ENCODE assay signal across 30 cellular contexts in genomic region chr1:154796303-154796892, GRCh38.
DNase-seq lines count a peak whose midpoint lies in the region; FAIRE-seq and TF ChIP-seq lines count a peak whose summit lies in the region.
"Had no signal": no experiment of that assay in that cellular context is flagged by ENCODE, and none has a peak within 500 bp of the region (broad histone marks: within the 10 kb centered on the region; RNA-seq: fewer than 3 reads in every experiment).

No MANE protein-coding gene starts in this region.

- H3K4me1 Mint-ChIP-seq in astrocyte (ENCODE audit: low read depth, unreplicated experiment) (peaks cover 11% of the 10 kb centered on the region), endodermal cell (peaks cover 15% of the 10 kb centered on the region)

- intact Hi-C loops in mammary epithelial cell (cut with micrococcal nuclease) (no loop called here), breast epithelium (cut with DNase I; ENCODE audit: low total_unique reads) (no loop called here)

- H3K36me3 Mint-ChIP-seq in astrocyte (ENCODE audit: low read depth, unreplicated experiment) (peaks cover 2% of the 10 kb centered on the region), endodermal cell (ENCODE audit: low read depth) (no peaks in the 10 kb centered on the region)
- H3K36me3 Mint-ChIP-seq: CD14-positive monocyte, IgD-negative memory B cell had no signal

- H3K4me3 ChIP-seq in mammary epithelial cell (replicated peaks in 1 of 3; ENCODE audit: insufficient read depth in 1 of 3, low read depth in 2 of 3, low read length in 3 of 3) (no peak overlapping the region), breast epithelium (no peak overlapping the region), astrocyte (ENCODE audit: insufficient read depth, low read depth, low read length) (no peak overlapping the region), keratinocyte (ENCODE audit: control insufficient read depth in 2 of 3, extremely low read depth in 1 of 3, insufficient read depth in 2 of 3, low read depth in 1 of 3, low read length in 3 of 3) (no peak overlapping the region), endodermal cell (ENCODE audit: low read length) (no peak overlapping the region), WERI-Rb-1 (ENCODE audit: low read depth, low read length) (no peak overlapping the region)
- H3K4me3 ChIP-seq: SK-N-MC had no signal

- H3K27me3 Mint-ChIP-seq in astrocyte (ENCODE audit: low read depth, unreplicated experiment) (peaks cover 72% of the 10 kb centered on the region), endodermal cell (ENCODE audit: insufficient read depth) (peaks cover 6% of the 10 kb centered on the region)

- H3K27me3 ChIP-seq in mammary epithelial cell (ENCODE audit: insufficient read depth, low read length) (no peaks in the 10 kb centered on the region), breast epithelium (no peaks in the 10 kb centered on the region), astrocyte (ENCODE audit: insufficient read depth, low read length) (peaks cover 39% of the 10 kb centered on the region), keratinocyte (ENCODE audit: control insufficient read depth, extremely low read depth, insufficient read depth, low read length) (peaks cover 16% of the 10 kb centered on the region), endodermal cell (ENCODE audit: control insufficient read depth, insufficient read depth, low read length, poor library complexity, severe bottlenecking) (no peaks in the 10 kb centered on the region), WERI-Rb-1 (ENCODE audit: insufficient read depth, low read depth, severe bottlenecking) (no peaks in the 10 kb centered on the region)
- H3K27me3 ChIP-seq: BE2C had no signal

- H3K27ac ChIP-seq in mammary epithelial cell (ENCODE audit: insufficient read depth, low read depth, low read length) (no peak overlapping the region), breast epithelium (no peak overlapping the region), astrocyte (ENCODE audit: low read depth, low read length) (no peak overlapping the region), keratinocyte (ENCODE audit: control insufficient read depth, insufficient read depth, low read length) (no peak overlapping the region), endodermal cell (ENCODE audit: low read depth, low read length) (no peak overlapping the region), WERI-Rb-1 (no peak overlapping the region)
- H3K27ac ChIP-seq: HL-60, KMS-11, SK-N-MC had no signal

- H3K79me2 ChIP-seq in mammary epithelial cell (ENCODE audit: insufficient read depth, low read length) (no peaks in the 10 kb centered on the region), astrocyte (ENCODE audit: insufficient read depth, low read length) (no peaks in the 10 kb centered on the region), keratinocyte (ENCODE audit: control insufficient read depth, insufficient read depth, low read length) (no peaks in the 10 kb centered on the region)

- H3K27ac Mint-ChIP-seq in astrocyte (ENCODE audit: unreplicated experiment) (peak overlapping the region; percentile 8), endodermal cell (no peak overlapping the region)
- H3K27ac Mint-ChIP-seq: IgD-negative memory B cell had no signal

- in situ Hi-C loops in mammary epithelial cell (cut with MboI; ENCODE audit: low sequenced_read_pairs in 2 of 2) = no loop called here

- H3K4me1 ChIP-seq in mammary epithelial cell (ENCODE audit: insufficient read depth, low read length) = peaks cover 15% of the 10 kb centered on the region
- H3K4me1 ChIP-seq in breast epithelium = no peaks in the 10 kb centered on the region
- H3K4me1 ChIP-seq in astrocyte (ENCODE audit: insufficient read depth, low read length) = peaks cover 6% of the 10 kb centered on the region
- peaks cover 11% of the 10 kb centered on the region for H3K4me1 ChIP-seq in keratinocyte (ENCODE audit: control insufficient read depth, extremely low read depth, insufficient read depth, low read length)
- no peaks in the 10 kb centered on the region for H3K4me1 ChIP-seq in endodermal cell (ENCODE audit: control insufficient read depth, insufficient read depth, low read length)
- H3K4me1 ChIP-seq: BE2C had no signal

- DNase-seq in mammary epithelial cell = peak; percentile 74
- no peak for DNase-seq in breast epithelium (ENCODE audit: low spot score in 2 of 2)
- peak; percentile 10 for DNase-seq in astrocyte (ENCODE audit: low read depth)
- DNase-seq in keratinocyte (ENCODE audit: low read depth, low spot score) = no peak
- DNase-seq in endodermal cell = no peak
- no peak for DNase-seq in NCI-H446 (lab: John Stamatoyannopoulos, UW)
- DNase-seq in WERI-Rb-1 = no peak
- DNase-seq in activated naive CD4-positive, alpha-beta T cell treated with anti-CD3 and anti-CD28 coated beads, Interleukin-2, amount 50 U/mL, for 16 hours = no peak
- DNase-seq: 8988T; ACHN; BE2C; CD8-positive, alpha-beta memory T cell; DMS 273 treated with DMSO at 0.1 percent for 48 hours; DMS79; GF-D8; MM.1S; NCI-H1105 treated with DMSO at 0.1 percent for 48 hours; NCI-H146; NCI-H1930; NCI-H2107; NCI-H524 treated with DMSO at 0.1 percent for 48 hours; NCI-H774; SHP77 treated with DMSO at 0.1 percent for 48 hours had no signal

- BruUV-seq in mammary epithelial cell (replicated peaks; lab: Mats Ljungman, UMichigan) = no TSS peak

- H2AFZ ChIP-seq in mammary epithelial cell (ENCODE audit: low read depth, low read length) (no peak overlapping the region), astrocyte (ENCODE audit: low read depth, low read length) (no peak overlapping the region), keratinocyte (ENCODE audit: control insufficient read depth, low read length) (no peak overlapping the region)

- H4K20me1 ChIP-seq in mammary epithelial cell (ENCODE audit: insufficient read depth, low read length) (no peaks in the 10 kb centered on the region), astrocyte (ENCODE audit: insufficient read depth, low read length) (no peaks in the 10 kb centered on the region), keratinocyte (ENCODE audit: control insufficient read depth, extremely low read depth, insufficient read depth, low read length) (no peaks in the 10 kb centered on the region)

- WGBS in mammary epithelial cell (ENCODE audit: low coverage, missing lambda C conversion rate) = 8% methylated on average over 15 of the region's 15 CpGs
- WGBS in endodermal cell (ENCODE audit: insufficient coverage in 1 of 2, insufficient read length in 1 of 2), 2 experiments = 91% methylated on average over 12 to 15 of the region's 15 CpGs

- TF ChIP-seq POLR2A in breast epithelium (IDR thresholded peaks at IDR 0.05) = no peak

- H3K9ac ChIP-seq in mammary epithelial cell (ENCODE audit: insufficient read depth, low read length) (no peak overlapping the region), astrocyte (ENCODE audit: low read length) (no peak overlapping the region), keratinocyte (ENCODE audit: control insufficient read depth, extremely low read depth, insufficient read depth, low read length) (no peak overlapping the region), endodermal cell (ENCODE audit: extremely low read depth, low read length, poor library complexity, severe bottlenecking) (no peak overlapping the region)
- H3K9ac ChIP-seq: KMS-11 had no signal

- H3K4me2 ChIP-seq in mammary epithelial cell (ENCODE audit: insufficient read depth, low read depth, low read length) = peak overlapping the region; percentile 34
- no peak overlapping the region for H3K4me2 ChIP-seq in astrocyte (ENCODE audit: low read length)
- H3K4me2 ChIP-seq in keratinocyte (ENCODE audit: control insufficient read depth, extremely low read depth, insufficient read depth, low read depth, low read length) = peak overlapping the region; percentile 18
- H3K4me2 ChIP-seq: KMS-11 had no signal

- H3K9me3 ChIP-seq in mammary epithelial cell (replicated peaks; ENCODE audit: insufficient read depth, low read length) = no peaks in the 10 kb centered on the region
- no peaks in the 10 kb centered on the region for H3K9me3 ChIP-seq in breast epithelium
- H3K9me3 ChIP-seq in astrocyte (ENCODE audit: insufficient read depth, low read depth, low read length) = no peaks in the 10 kb centered on the region
- H3K9me3 ChIP-seq in keratinocyte (ENCODE audit: control insufficient read depth, low read depth, low read length) = no peaks in the 10 kb centered on the region
- H3K9me3 ChIP-seq in endodermal cell (ENCODE audit: control insufficient read depth, low read length) = no peaks in the 10 kb centered on the region
- no peaks in the 10 kb centered on the region for H3K9me3 ChIP-seq in WERI-Rb-1 (ENCODE audit: severe bottlenecking)
- H3K9me3 ChIP-seq: BE2C had no signal

- no peaks in the 10 kb centered on the region for H3K36me3 ChIP-seq in mammary epithelial cell (ENCODE audit: insufficient read depth, low read length)
- H3K36me3 ChIP-seq in breast epithelium = no peaks in the 10 kb centered on the region
- H3K36me3 ChIP-seq in astrocyte (ENCODE audit: insufficient read depth, low read length) = no peaks in the 10 kb centered on the region
- H3K36me3 ChIP-seq in keratinocyte (ENCODE audit: control insufficient read depth in 2 of 2, extremely low read depth in 1 of 2, insufficient read depth in 2 of 2, low read length in 2 of 2) = no peaks in the 10 kb centered on the region
- no peaks in the 10 kb centered on the region for H3K36me3 ChIP-seq in endodermal cell (ENCODE audit: control insufficient read depth, insufficient read depth, low read length)
- H3K36me3 ChIP-seq in WERI-Rb-1 = no peaks in the 10 kb centered on the region
- H3K36me3 ChIP-seq: BE2C had no signal

- FAIRE-seq in astrocyte (lab: Jason Lieb, UNC) (no peak), keratinocyte (lab: Jason Lieb, UNC) (no peak)
- FAIRE-seq: GM12891, H54 had no signal

- H3K4me3 Mint-ChIP-seq in astrocyte (ENCODE audit: unreplicated experiment) (no peak overlapping the region), endodermal cell (no peak overlapping the region)
- H3K4me3 Mint-ChIP-seq: CD14-positive monocyte; CD8-positive, alpha-beta memory T cell; IgD-negative memory B cell had no signal

- H3K9me3 Mint-ChIP-seq in astrocyte (ENCODE audit: unreplicated experiment) = peaks cover 2% of the 10 kb centered on the region
- no peaks in the 10 kb centered on the region for H3K9me3 Mint-ChIP-seq in endodermal cell
- H3K9me3 Mint-ChIP-seq: CD14-positive monocyte; CD8-positive, alpha-beta memory T cell; IgD-negative memory B cell had no signal

- no peaks in the 10 kb centered on the region for H3K9me1 ChIP-seq in keratinocyte (ENCODE audit: control insufficient read depth, extremely low read depth, insufficient read depth, low read length)

- TF ChIP-seq CTCF in mammary epithelial cell (conservative IDR thresholded peaks at IDR 0.05 in 1 of 2, IDR thresholded peaks at IDR 0.05 in 1 of 2; ENCODE audit: extremely low read depth in 1 of 2, insufficient read depth in 1 of 2, low read depth in 1 of 2, low read length in 2 of 2) (no peak), breast epithelium (IDR thresholded peaks at IDR 0.05) (no peak), astrocyte (IDR thresholded peaks at IDR 0.05; ENCODE audit: insufficient read depth, low read depth, low read length) (no peak), keratinocyte (optimal IDR thresholded peaks at IDR 0.05 in 1 of 3, IDR thresholded peaks at IDR 0.05 in 1 of 3, conservative IDR thresholded peaks at IDR 0.05 in 1 of 3; ENCODE audit: extremely low read depth in 1 of 3, insufficient read depth in 2 of 3, low read length in 3 of 3) (no peak), endodermal cell (conservative IDR thresholded peaks at IDR 0.05) (no peak), WERI-Rb-1 (IDR thresholded peaks at IDR 0.05; ENCODE audit: low read depth, low read length) (no peak)

- dilution Hi-C loops in mammary epithelial cell (cut with HindIII; ENCODE audit: low sequenced_read_pairs) (no loop called here), keratinocyte (cut with MboI; ENCODE audit: extremely low pct_ligation_motif_present, low sequenced_read_pairs) (no loop called here)

- CTCF ChIA-PET in mammary epithelial cell (lab: Charles Lee; ENCODE audit: low non-redundant PET) = no interaction called here

Comparison
In these comparisons a context has a peak if more than half of its experiments do, and no peak if none do; other contexts are left out.
1. DNase-seq: peak in mammary epithelial cell (single experiment) and astrocyte (single experiment); none in breast epithelium (0 of 2), keratinocyte (single experiment), endodermal cell (single experiment), NCI-H446 (0 of 2), WERI-Rb-1 (single experiment) and activated naive CD4-positive, alpha-beta T cell treated with anti-CD3 and anti-CD28 coated beads, Interleukin-2, amount 50 U/mL, for 16 hours (single experiment).